In the genomic region with DNA sequence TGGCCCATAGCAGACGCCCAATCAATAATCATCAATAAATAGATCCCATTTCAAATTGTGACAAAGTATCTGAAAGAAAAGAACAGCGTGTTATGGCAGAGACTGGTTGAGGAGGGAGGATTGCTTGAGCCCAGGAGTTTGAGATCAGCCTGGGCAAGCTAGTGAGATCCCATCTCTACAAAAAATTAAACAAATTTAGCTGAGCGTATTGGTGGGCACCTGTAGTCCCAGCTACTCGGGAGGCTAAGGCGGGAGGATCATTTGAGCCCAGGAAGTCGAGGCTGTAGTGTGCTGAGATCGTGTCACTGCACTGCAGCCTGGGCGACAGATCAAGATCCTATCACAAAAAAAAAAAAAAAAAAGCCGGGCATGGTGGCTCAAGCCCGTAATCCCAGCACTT, we compare ENCODE assay signal across 8 cellular contexts.
"Had no signal": no experiment of that assay in that cellular context is flagged by ENCODE, and none has a peak within 500 bp of the region (broad histone marks: within the 10 kb centered on the region; RNA-seq: fewer than 3 reads in every experiment).

No MANE protein-coding gene starts in this region.

- DNase-seq: GDM1, GF-D8 had no signal

- ATAC-seq: GM12878 had no signal

- FAIRE-seq: G401.6, GM12878, GM12891, GM12892, GM18507, GM19239 had no signal

- H3K4me3 ChIP-seq: GM12878 had no signal
